3 cellular contexts compared by ENCODE assay signal in genomic region chr16:53708490-53708889, GRCh38.
A peak's percentile ranks its signal among the peaks of the same experiment; 100 is the strongest.
TF ChIP-seq lines count a peak whose summit lies in the region.

No MANE protein-coding gene starts in this region.

TF ChIP-seq in A549, 52 proteins besides CTCF, POLR2A, EP300 and RAD21 (continued from another document):
- no peak for TF ChIP-seq ZNF302 (CRISPR knock-in tag; IDR thresholded peaks at IDR 0.05)
- no peak for TF ChIP-seq RFX5 (IDR thresholded peaks at IDR 0.05)
- TF ChIP-seq RARB (CRISPR knock-in tag; IDR thresholded peaks at IDR 0.05): no peak
- no peak for TF ChIP-seq NFE2L2 (conservative IDR thresholded peaks at IDR 0.05; ENCODE audit: low read length)
- TF ChIP-seq HEYL (CRISPR knock-in tag; IDR thresholded peaks at IDR 0.05): no peak
- no peak for TF ChIP-seq RNF2 (IDR thresholded peaks at IDR 0.05; ENCODE audit: borderline replicate concordance, low read depth)
- TF ChIP-seq GATA3 (IDR thresholded peaks at IDR 0.05; ENCODE audit: borderline replicate concordance): no peak
- TF ChIP-seq REST (IDR thresholded peaks at IDR 0.05): no peak
- no peak for TF ChIP-seq HDAC2 (IDR thresholded peaks at IDR 0.05)
- TF ChIP-seq CBX2 (IDR thresholded peaks at IDR 0.05; ENCODE audit: borderline replicate concordance, low read depth): no peak
- TF ChIP-seq FOSL2 (IDR thresholded peaks at IDR 0.05): no peak
- no peak for TF ChIP-seq FOSL2 (CRISPR knock-in tag; IDR thresholded peaks at IDR 0.05)
- TF ChIP-seq ATOH8 (CRISPR knock-in tag; IDR thresholded peaks at IDR 0.05; ENCODE audit: low read depth): no peak
- no peak for TF ChIP-seq EHMT2 (IDR thresholded peaks at IDR 0.05; ENCODE audit: low read depth)
- no peak for TF ChIP-seq HOXA7 (CRISPR knock-in tag; IDR thresholded peaks at IDR 0.05)
- no peak for TF ChIP-seq EHF (CRISPR knock-in tag; IDR thresholded peaks at IDR 0.05)

TF ChIP-seq in HEK293, 187 proteins besides CTCF, POLR2A, EP300 and RAD21 (continued from another document):
- TF ChIP-seq ZNF664 (tag by site-specific recombination; IDR thresholded peaks at IDR 0.05): peak; percentile 67; the same call in 1 of the 2 replicates

TF ChIP-seq in K562, 482 proteins besides CTCF, POLR2A, EP300 and RAD21 (continued from another document):
- TF ChIP-seq MEF2A (IDR thresholded peaks at IDR 0.05; ENCODE audit: control insufficient read depth, low read depth, low read length): no peak
- no peak for TF ChIP-seq TCF7L2 (IDR thresholded peaks at IDR 0.05; ENCODE audit: low read depth, low read length)
- no peak for TF ChIP-seq SP2 (IDR thresholded peaks at IDR 0.05; ENCODE audit: extremely low read depth, low read depth, low read length, poor library complexity, severe bottlenecking)
- TF ChIP-seq ZBTB17 (CRISPR knock-in tag; IDR thresholded peaks at IDR 0.05): no peak
- no peak for TF ChIP-seq ZFPM2 (CRISPR knock-in tag; IDR thresholded peaks at IDR 0.05)
- TF ChIP-seq PHF8 (IDR thresholded peaks at IDR 0.05; ENCODE audit: borderline replicate concordance, low read length): no peak
- peak; percentile 40 for TF ChIP-seq RBM25 (IDR thresholded peaks at IDR 0.05; ENCODE audit: low read depth, low read length, severe bottlenecking)
- no peak for TF ChIP-seq THAP7 (CRISPR knock-in tag; IDR thresholded peaks at IDR 0.05)
- no peak for TF ChIP-seq ZNF644 (tag; IDR thresholded peaks at IDR 0.05; ENCODE audit: low read depth)
- no peak for TF ChIP-seq ZNF766 (CRISPR knock-in tag; conservative IDR thresholded peaks at IDR 0.05)
- TF ChIP-seq RBFOX2 (IDR thresholded peaks at IDR 0.05; ENCODE audit: low read depth, low read length): no peak
- TF ChIP-seq ZFP36 (IDR thresholded peaks at IDR 0.05; ENCODE audit: low read depth, low read length, partially characterized antibody): peak; percentile 14
- no peak for TF ChIP-seq NUFIP1 (IDR thresholded peaks at IDR 0.05; ENCODE audit: partially characterized antibody)
- TF ChIP-seq, protein P1, sequence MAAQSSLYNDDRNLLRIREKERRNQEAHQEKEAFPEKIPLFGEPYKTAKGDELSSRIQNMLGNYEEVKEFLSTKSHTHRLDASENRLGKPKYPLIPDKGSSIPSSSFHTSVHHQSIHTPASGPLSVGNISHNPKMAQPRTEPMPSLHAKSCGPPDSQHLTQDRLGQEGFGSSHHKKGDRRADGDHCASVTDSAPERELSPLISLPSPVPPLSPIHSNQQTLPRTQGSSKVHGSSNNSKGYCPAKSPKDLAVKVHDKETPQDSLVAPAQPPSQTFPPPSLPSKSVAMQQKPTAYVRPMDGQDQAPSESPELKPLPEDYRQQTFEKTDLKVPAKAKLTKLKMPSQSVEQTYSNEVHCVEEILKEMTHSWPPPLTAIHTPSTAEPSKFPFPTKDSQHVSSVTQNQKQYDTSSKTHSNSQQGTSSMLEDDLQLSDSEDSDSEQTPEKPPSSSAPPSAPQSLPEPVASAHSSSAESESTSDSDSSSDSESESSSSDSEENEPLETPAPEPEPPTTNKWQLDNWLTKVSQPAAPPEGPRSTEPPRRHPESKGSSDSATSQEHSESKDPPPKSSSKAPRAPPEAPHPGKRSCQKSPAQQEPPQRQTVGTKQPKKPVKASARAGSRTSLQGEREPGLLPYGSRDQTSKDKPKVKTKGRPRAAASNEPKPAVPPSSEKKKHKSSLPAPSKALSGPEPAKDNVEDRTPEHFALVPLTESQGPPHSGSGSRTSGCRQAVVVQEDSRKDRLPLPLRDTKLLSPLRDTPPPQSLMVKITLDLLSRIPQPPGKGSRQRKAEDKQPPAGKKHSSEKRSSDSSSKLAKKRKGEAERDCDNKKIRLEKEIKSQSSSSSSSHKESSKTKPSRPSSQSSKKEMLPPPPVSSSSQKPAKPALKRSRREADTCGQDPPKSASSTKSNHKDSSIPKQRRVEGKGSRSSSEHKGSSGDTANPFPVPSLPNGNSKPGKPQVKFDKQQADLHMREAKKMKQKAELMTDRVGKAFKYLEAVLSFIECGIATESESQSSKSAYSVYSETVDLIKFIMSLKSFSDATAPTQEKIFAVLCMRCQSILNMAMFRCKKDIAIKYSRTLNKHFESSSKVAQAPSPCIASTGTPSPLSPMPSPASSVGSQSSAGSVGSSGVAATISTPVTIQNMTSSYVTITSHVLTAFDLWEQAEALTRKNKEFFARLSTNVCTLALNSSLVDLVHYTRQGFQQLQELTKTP (IDR thresholded peaks at IDR 0.05; ENCODE audit: low read depth in 1 of 2, partially characterized antibody in 2 of 2): peak in 1 of 2 experiments; percentile 25
- TF ChIP-seq HEY1 (CRISPR knock-in tag; IDR thresholded peaks at IDR 0.05; ENCODE audit: borderline replicate concordance): no peak
- TF ChIP-seq ZNF232 (CRISPR knock-in tag; IDR thresholded peaks at IDR 0.05): peak; percentile 63; the same call in 1 of the 2 replicates
- no peak for TF ChIP-seq GTF2B (IDR thresholded peaks at IDR 0.05; ENCODE audit: extremely low read depth, insufficient read length)
